In the genomic region with DNA sequence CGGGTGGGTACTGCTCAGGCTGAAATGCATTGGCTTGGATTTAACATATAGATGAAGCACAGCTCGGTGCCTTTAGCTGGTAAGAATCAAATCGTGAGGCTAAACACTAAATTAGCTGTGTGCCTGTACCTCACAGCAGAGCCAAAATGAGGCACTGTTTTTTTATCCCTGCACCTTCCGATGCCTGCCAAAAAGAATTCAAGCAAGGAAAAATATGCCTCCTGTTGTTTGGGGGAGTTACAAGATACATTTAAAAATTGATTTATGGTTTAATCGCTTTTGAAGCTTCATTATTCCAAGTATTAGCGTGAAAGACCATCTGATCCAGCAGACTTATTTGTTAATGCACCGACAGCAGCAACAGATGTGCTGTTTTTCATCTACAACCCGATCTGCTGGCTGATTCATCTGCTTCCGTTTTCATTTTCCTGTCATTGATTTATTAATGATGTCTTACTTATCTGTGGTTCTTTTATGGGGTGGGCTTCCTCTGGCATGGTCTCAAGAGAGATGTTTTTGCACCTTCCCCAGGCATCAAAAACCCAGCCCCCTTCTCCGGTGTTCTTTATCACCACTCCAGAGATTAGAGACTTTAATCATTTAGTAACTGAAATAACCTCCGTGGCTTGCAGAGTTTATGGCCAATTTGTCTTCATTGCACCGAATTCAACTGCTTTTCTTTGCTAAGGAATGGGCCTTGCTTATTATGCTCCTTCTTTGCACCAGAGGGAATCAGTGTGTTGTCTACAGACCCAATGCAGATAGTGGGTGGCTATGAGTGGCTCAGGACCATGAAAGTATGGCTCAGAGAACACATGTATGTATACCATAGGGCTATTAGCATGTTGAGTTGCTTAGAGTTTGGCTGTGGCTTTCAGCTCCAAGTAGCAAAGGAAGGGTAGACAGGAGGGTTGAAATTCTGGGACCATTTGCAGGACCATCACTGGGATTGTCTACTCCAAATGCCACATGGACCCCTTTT, we compare ENCODE assay signal across 14 cellular contexts.
A peak's percentile ranks its signal among the peaks of the same experiment; 100 is the strongest.
DNase-seq lines count a peak whose midpoint lies in the region; ATAC-seq and TF ChIP-seq lines count a peak whose summit lies in the region.
"Had no signal": no experiment of that assay in that cellular context is flagged by ENCODE, and none has a peak within 500 bp of the region (broad histone marks: within the 10 kb centered on the region; RNA-seq: fewer than 3 reads in every experiment).

No MANE protein-coding gene starts in this region.

- no peak overlapping the region for H3K27ac Mint-ChIP-seq in T-helper 2 cell treated with Interferon-gamma antibody and Interleukin-4, amounts not matched to agents 5 μg/mL and 100 μg/mL, for 36 hours

- H3K9me3 ChIP-seq in A673 (ENCODE audit: low read depth, low read length, poor library complexity, severe bottlenecking), result peaks cover 17% of the 10 kb centered on the region
- H3K9me3 ChIP-seq in HEK293 (ENCODE audit: control insufficient read depth, insufficient read depth, low read depth, low read length), result no peaks in the 10 kb centered on the region
- no peaks in the 10 kb centered on the region for H3K9me3 ChIP-seq in upper lobe of left lung
- H3K9me3 ChIP-seq in prostate gland, result no peaks in the 10 kb centered on the region
- H3K9me3 ChIP-seq: psoas muscle had no signal

- no TSS peak for BruUV-seq in A673 (replicated peaks; lab: Mats Ljungman, UMichigan)

- TF ChIP-seq CTCF in A673 (conservative IDR thresholded peaks at IDR 0.05; ENCODE audit: low read depth, low read length) (0 out of 2 replicates have a peak, but pooled peaks have one; percentile 12), HEK293 (tag by site-specific recombination; IDR thresholded peaks at IDR 0.05) (no peak), foreskin fibroblast (IDR thresholded peaks at IDR 0.05; ENCODE audit: low read depth, low read length) (no peak), upper lobe of left lung (IDR thresholded peaks at IDR 0.05) (no peak), prostate gland (IDR thresholded peaks at IDR 0.05) (no peak)

- peak overlapping the region; percentile 68 for H3K27ac ChIP-seq in A673 (ENCODE audit: low read depth, low read length, poor library complexity, severe bottlenecking)
- no peak overlapping the region for H3K27ac ChIP-seq in HEK293 (ENCODE audit: extremely low read depth, low read depth, low read length)
- H3K27ac ChIP-seq in upper lobe of left lung, result no peak overlapping the region
- H3K27ac ChIP-seq in prostate gland, result no peak overlapping the region
- H3K27ac ChIP-seq: coronary artery, GM23248, psoas muscle had no signal

- TF ChIP-seq POLR2A in upper lobe of left lung (IDR thresholded peaks at IDR 0.05) (no peak), prostate gland (IDR thresholded peaks at IDR 0.05) (no peak)

- no peaks in the 10 kb centered on the region for H3K36me3 ChIP-seq in A673 (ENCODE audit: insufficient read depth, low read length, poor library complexity, severe bottlenecking)
- no peaks in the 10 kb centered on the region for H3K36me3 ChIP-seq in HEK293 (ENCODE audit: control insufficient read depth in 2 of 2, insufficient read depth in 1 of 2, low read length in 2 of 2)
- no peaks in the 10 kb centered on the region for H3K36me3 ChIP-seq in upper lobe of left lung
- no peaks in the 10 kb centered on the region for H3K36me3 ChIP-seq in prostate gland

- POLR2A ChIA-PET in A673 (lab: Charles Lee; ENCODE audit: low non-redundant PET), result no interaction called here
- POLR2A ChIA-PET in HEK293 (lab: Yijun Ruan, JAX), result no interaction called here

- peaks cover 1% of the 10 kb centered on the region for H3K36me3 Mint-ChIP-seq in T-helper 2 cell treated with Interferon-gamma antibody and Interleukin-4, amounts not matched to agents 5 μg/mL and 100 μg/mL, for 36 hours (ENCODE audit: low read depth)

- H3K4me1 ChIP-seq in A673 (ENCODE audit: insufficient read depth, low read length, poor library complexity, severe bottlenecking) (peaks cover 24% of the 10 kb centered on the region), HEK293 (ENCODE audit: control insufficient read depth, insufficient read depth, low read length) (0 out of 2 replicates have a peak, but pooled peaks cover 5% of the 10 kb centered on the region), upper lobe of left lung (peaks cover 0 to 8% (median 6%) of the 10 kb centered on the region in 4 donors), prostate gland (replicated peaks) (no peaks in the 10 kb centered on the region)

- H3K4me3 ChIP-seq in A673 (ENCODE audit: low read depth, low read length, poor library complexity, severe bottlenecking) (peak overlapping the region; percentile 3), HEK293 (ENCODE audit: low read depth, low read length) (no peak overlapping the region), foreskin fibroblast (ENCODE audit: low read depth in 1 of 2, low read length in 2 of 2) (no peak overlapping the region), upper lobe of left lung (no peak overlapping the region), prostate gland (no peak overlapping the region)
- H3K4me3 ChIP-seq: coronary artery, GM23248, psoas muscle had no signal

- peak overlapping the region; percentile 66 for H3K4me3 Mint-ChIP-seq in T-helper 2 cell treated with Interferon-gamma antibody and Interleukin-4, amounts not matched to agents 5 μg/mL and 100 μg/mL, for 36 hours

- H3K9me3 Mint-ChIP-seq in T-helper 2 cell treated with Interferon-gamma antibody and Interleukin-4, amounts not matched to agents 5 μg/mL and 100 μg/mL, for 36 hours, result no peaks in the 10 kb centered on the region

- peaks cover 14% of the 10 kb centered on the region for H3K27me3 Mint-ChIP-seq in T-helper 2 cell treated with Interferon-gamma antibody and Interleukin-4, amounts not matched to agents 5 μg/mL and 100 μg/mL, for 36 hours (ENCODE audit: low read depth)

- no peak for TF ChIP-seq EP300 in upper lobe of left lung (IDR thresholded peaks at IDR 0.05)

- DNase-seq in A673 (ENCODE audit: low spot score), result peak; percentile 76
- DNase-seq in T-helper 2 cell treated with Interferon-gamma antibody and Interleukin-4, amounts not matched to agents 5 μg/mL and 100 μg/mL, for 36 hours (ENCODE audit: low spot score), result no peak
- peak; percentile 4 to 27 for DNase-seq in foreskin fibroblast
- no peak for DNase-seq in NCI-H446 (lab: John Stamatoyannopoulos, UW)
- DNase-seq in upper lobe of left lung, result no peak
- DNase-seq in prostate gland (ENCODE audit: low spot score), result no peak
- DNase-seq: GM23248, islet precursor cell, psoas muscle, T-helper 1 cell had no signal

- intact Hi-C loops in A673 (cut with micrococcal nuclease; ENCODE audit: unreplicated experiment), result no loop called here
- intact Hi-C loops in prostate gland (cut with DNase I), result no loop called here

- ATAC-seq in GM18861 (IDR thresholded peaks at IDR 0.05; ENCODE audit: unreplicated experiment) (no peak), upper lobe of left lung (ENCODE audit: low FRiP score in 2 of 2) (no peak)
- ATAC-seq: Panc1, psoas muscle had no signal

- H3K4me1 Mint-ChIP-seq in T-helper 2 cell treated with Interferon-gamma antibody and Interleukin-4, amounts not matched to agents 5 μg/mL and 100 μg/mL, for 36 hours (ENCODE audit: low read depth), result peaks cover 12% of the 10 kb centered on the region

- CTCF ChIA-PET in A673 (lab: Charles Lee) (interaction anchor here (0.6 to 1.8 kb wide), 2 partner anchors 10 to 64 kb away, joined by 4 to 7 read pairs; no protein-coding TSS in a partner anchor), HEK293 (lab: Yijun Ruan, JAX) (interaction anchor here (0.6 kb wide), 1 partner anchor 65 kb away, joined by 3 read pairs; no protein-coding TSS in a partner anchor)

- WGBS in upper lobe of left lung, 2 donors, result 35 to 38% methylated on average over 12 of the region's 12 CpGs
- WGBS in prostate gland, result 16% methylated on average over 12 of the region's 12 CpGs

- no peaks in the 10 kb centered on the region for H3K27me3 ChIP-seq in A673 (replicated peaks; ENCODE audit: insufficient read depth, low read depth, low read length, poor library complexity)
- no peaks in the 10 kb centered on the region for H3K27me3 ChIP-seq in upper lobe of left lung
- no peaks in the 10 kb centered on the region for H3K27me3 ChIP-seq in prostate gland (replicated peaks; ENCODE audit: insufficient read depth)

TF ChIP-seq in HEK293, 187 proteins besides CTCF, POLR2A, EP300 and RAD21:
- TF ChIP-seq BCL11A (tag by site-specific recombination; IDR thresholded peaks at IDR 0.05; ENCODE audit: low read depth), result no peak
- TF ChIP-seq KLF16 (tag by site-specific recombination; IDR thresholded peaks at IDR 0.05), result no peak
- TF ChIP-seq MZF1 (tag by site-specific recombination; IDR thresholded peaks at IDR 0.05; ENCODE audit: borderline replicate concordance), result no peak
- 0 out of 2 replicates have a peak, but pooled peaks have one; percentile 18 for TF ChIP-seq ZNF335 (tag by site-specific recombination; conservative IDR thresholded peaks at IDR 0.05)
- no peak for TF ChIP-seq ZFHX2 (tag by site-specific recombination; conservative IDR thresholded peaks at IDR 0.05)

Comparison
In these comparisons a context has a peak if more than half of its experiments do, and no peak if none do; other contexts are left out.
1. DNase-seq: peak in A673 (single experiment) and foreskin fibroblast (2 of 2); none in T-helper 2 cell treated with Interferon-gamma antibody and Interleukin-4, amounts not matched to agents 5 μg/mL and 100 μg/mL, for 36 hours (single experiment), NCI-H446 (0 of 2), upper lobe of left lung (0 of 2) and prostate gland (single experiment).